Comparison of ENCODE assay signal across 8 cellular contexts in genomic region chr5:139560752-139561654, GRCh38. TPM values are rescaled to one million over a fixed set of nuclear protein-coding genes. Genes with fewer than 3 reads are reported as not detected.
DNase-seq lines count a peak whose midpoint lies in the region; ATAC-seq and TF ChIP-seq lines count a peak whose summit lies in the region.

TSS of gene UBE2D2 (plus strand) at chr5:139561339. CDS start at chr5:139561792, 453 bp downstream.

- H3K27me3 ChIP-seq in BJ (ENCODE audit: control insufficient read depth, insufficient read depth, low read length), result no peaks in the 10 kb centered on the region

- DNase-seq in BJ (ENCODE audit: low read depth), result peak; percentile 73
- DNase-seq in GM19240 (ENCODE audit: insufficient read length, low spot score), result peak; percentile 78
- DNase-seq in NCI-H524 treated with DMSO at 0.1 percent for 48 hours (lab: John Stamatoyannopoulos, UW), result peak; percentile 49
- DNase-seq in activated CD4-positive, alpha-beta T cell treated with anti-CD3 and anti-CD28 coated beads for 4 hours, result peak; percentile 98
- DNase-seq in choroid plexus epithelial cell (ENCODE audit: low read depth), result peak; percentile 99
- peak; percentile 80 for DNase-seq in kidney glomerular epithelial cell (lab: John Stamatoyannopoulos, UW)
- DNase-seq in stimulated activated CD4-positive, alpha-beta T cell treated with anti-CD3 and anti-CD28 coated beads, Interleukin-15, amount 100 ng/mL, for 48 hours (ENCODE audit: low read depth in 2 of 2), result peak; percentile 95 to 97

- CTCF ChIA-PET in BJ (lab: Yijun Ruan, JAX), result interaction anchor here (0.6 to 1.6 kb wide), 8 partner anchors 8 to 205 kb away, joined by 3 to 4 read pairs (median 3); no protein-coding TSS in a partner anchor

- POLR2A ChIA-PET in BJ (lab: Charles Lee), result interaction anchor here (0.7 kb wide), 1 partner anchor 79 kb away, joined by 12 read pairs; no protein-coding TSS in a partner anchor

- H3K36me3 ChIP-seq in BJ (ENCODE audit: control insufficient read depth, insufficient read depth, low read length), result no peaks in the 10 kb centered on the region

- TF ChIP-seq CTCF in BJ (IDR thresholded peaks at IDR 0.05; ENCODE audit: insufficient read depth, low read depth, low read length) (no peak), choroid plexus epithelial cell (conservative IDR thresholded peaks at IDR 0.05; ENCODE audit: low read depth, low read length) (no peak)

- peak within 1 kb of the TSS; percentile 72 for H3K4me3 ChIP-seq in BJ (ENCODE audit: low read depth, low read length)
- H3K4me3 ChIP-seq in choroid plexus epithelial cell (ENCODE audit: low read depth, low read length), result peak within 1 kb of the TSS; percentile 90

- peak; percentile 72 for ATAC-seq in HG03457 (IDR thresholded peaks at IDR 0.05; ENCODE audit: unreplicated experiment)

RNA-seq across cellular contexts. Expression of gene UBE2D2, which starts in this region (rescaled TPM):
- polyA plus RNA-seq in BJ (2011; rRNA removed), result 18.2 and 48.7 TPM in 2 replicates
- polyA minus RNA-seq in BJ (2011; rRNA and poly(A)+ RNA removed), result 16.1 and 18.4 TPM in 2 replicates

Comparison
In these comparisons a context has a peak if more than half of its experiments do, and no peak if none do; other contexts are left out.
1. Peak in every context shown above with its lines: DNase-seq, ATAC-seq and H3K4me3 ChIP-seq.
2. DNase-seq: peak in every context shown above with its lines; median percentile 99 in choroid plexus epithelial cell; 98 in activated CD4-positive, alpha-beta T cell treated with anti-CD3 and anti-CD28 coated beads for 4 hours; 96 in stimulated activated CD4-positive, alpha-beta T cell treated with anti-CD3 and anti-CD28 coated beads, Interleukin-15, amount 100 ng/mL, for 48 hours; 80 in kidney glomerular epithelial cell; 78 in GM19240; 73 in BJ; 49 in NCI-H524 treated with DMSO at 0.1 percent for 48 hours.